Comparison of ENCODE assay signal across 14 cellular contexts in the genomic region with DNA sequence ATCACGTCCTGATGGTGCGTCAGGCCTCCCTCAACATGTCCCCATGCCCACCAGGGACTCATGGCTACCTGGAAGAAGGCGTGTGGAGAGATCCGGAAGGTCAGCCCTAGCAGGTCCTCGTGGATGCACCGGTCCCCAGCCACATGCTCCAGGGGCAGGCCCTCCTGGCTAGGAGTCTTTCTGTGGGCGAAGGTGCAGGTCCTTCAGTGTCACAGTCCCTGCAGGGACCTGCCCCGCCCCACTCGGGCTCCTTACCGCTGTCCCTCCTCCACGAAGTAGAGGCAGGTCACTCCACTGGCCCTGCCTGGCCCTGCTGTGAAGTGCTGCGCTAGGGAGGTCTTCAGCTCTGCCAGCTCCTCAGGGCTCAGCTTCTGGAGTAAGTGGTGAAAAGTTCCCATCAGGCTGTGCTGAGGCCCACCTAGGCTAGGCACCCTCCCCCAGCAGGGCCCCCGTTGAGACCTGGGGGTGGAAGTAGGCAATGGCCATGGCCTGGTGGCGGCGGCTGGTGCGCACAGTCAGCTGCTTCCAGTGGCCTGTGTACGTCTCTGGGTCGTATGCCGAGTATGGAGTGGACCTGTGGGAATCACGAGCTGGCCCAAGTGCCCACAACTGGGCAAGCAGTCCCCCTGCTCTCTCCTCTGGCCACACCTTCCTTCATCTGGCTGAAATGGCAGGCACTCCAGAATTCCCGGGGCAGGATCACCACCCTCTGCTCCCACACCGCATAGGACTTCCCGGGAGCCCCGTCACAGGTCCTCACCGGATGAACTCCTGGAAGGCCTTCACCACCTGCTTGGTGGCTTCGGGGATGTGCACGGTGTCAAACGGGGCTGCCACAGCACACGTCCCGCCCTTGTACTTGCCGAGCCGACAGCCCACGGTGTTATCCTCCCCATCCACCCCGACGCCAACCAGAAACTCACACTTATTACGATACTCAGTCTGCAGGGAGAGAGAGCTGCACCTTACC. TPM values are rescaled to one million over a fixed set of nuclear protein-coding genes. Genes with fewer than 3 reads are reported as not detected.
DNase-seq lines count a peak whose midpoint lies in the region; ATAC-seq and TF ChIP-seq lines count a peak whose summit lies in the region.
"Had no signal": no experiment of that assay in that cellular context is flagged by ENCODE, and none has a peak within 500 bp of the region (broad histone marks: within the 10 kb centered on the region; RNA-seq: fewer than 3 reads in every experiment).

No MANE protein-coding gene starts in this region.

- no peak overlapping the region for H3K4me3 ChIP-seq in NT2/D1 (ENCODE audit: insufficient read length, low read depth)
- H3K4me3 ChIP-seq in foreskin fibroblast (ENCODE audit: low read depth in 1 of 2, low read length in 2 of 2) = no peak overlapping the region
- H3K4me3 ChIP-seq: ovary had no signal

- peak overlapping the region; percentile 78 for H3K4me3 Mint-ChIP-seq in T-helper 1 cell treated with Interleukin-12 subunit alpha and Interleukin-12 subunit beta and Interleukin-4 antibody, amounts not matched to agents 30 μg/mL and 1 μg/mL, for 36 hours
- peak overlapping the region; percentile 49 to 86 for H3K4me3 Mint-ChIP-seq in effector memory CD8-positive, alpha-beta T cell
- H3K4me3 Mint-ChIP-seq in progenitor cell of endocrine pancreas (ENCODE audit: low read depth) = peak overlapping the region; percentile 27

- H3K36me3 Mint-ChIP-seq in T-helper 1 cell treated with Interleukin-12 subunit alpha and Interleukin-12 subunit beta and Interleukin-4 antibody, amounts not matched to agents 30 μg/mL and 1 μg/mL, for 36 hours (ENCODE audit: low read depth) = peaks cover 21% of the 10 kb centered on the region
- peaks cover 70% of the 10 kb centered on the region for H3K36me3 Mint-ChIP-seq in effector memory CD8-positive, alpha-beta T cell (ENCODE audit: insufficient read depth)
- peaks cover 4% of the 10 kb centered on the region for H3K36me3 Mint-ChIP-seq in progenitor cell of endocrine pancreas (ENCODE audit: insufficient read depth)

- H3K4me1 ChIP-seq in NT2/D1 (ENCODE audit: insufficient read depth, insufficient read length) = peaks cover 6% of the 10 kb centered on the region

- DNase-seq in T-helper 1 cell (no peak), NT2/D1 (ENCODE audit: low read depth, low spot score) (no peak), progenitor cell of endocrine pancreas (ENCODE audit: low spot score, unreplicated experiment) (no peak), foreskin fibroblast (no peak), HK-2 (ENCODE audit: unreplicated experiment) (no peak)
- no peak for DNase-seq in effector memory CD8-positive, alpha-beta T cell
- DNase-seq: central memory CD4-positive, alpha-beta T cell; MV-4-11; NCI-H524 treated with DMSO at 0.1 percent for 48 hours; stimulated activated CD4-positive, alpha-beta T cell treated with anti-CD3 and anti-CD28 coated beads, Interleukin-4, amount 100 ng/mL, for 4 hours had no signal

- peak overlapping the region; percentile 96 for H3K9ac ChIP-seq in NT2/D1 (ENCODE audit: insufficient read length, low read depth)

- H3K9me3 ChIP-seq in NT2/D1 (ENCODE audit: insufficient read depth, low read length) = no peaks in the 10 kb centered on the region
- H3K9me3 ChIP-seq: ovary had no signal

- H3K27me3 ChIP-seq in NT2/D1 (ENCODE audit: insufficient read depth, insufficient read length) = no peaks in the 10 kb centered on the region
- H3K27me3 ChIP-seq: ovary had no signal

- no peak for TF ChIP-seq CTCF in progenitor cell of endocrine pancreas (IDR thresholded peaks at IDR 0.05; ENCODE audit: unreplicated experiment)
- no peak for TF ChIP-seq CTCF in foreskin fibroblast (IDR thresholded peaks at IDR 0.05; ENCODE audit: low read depth, low read length)

- peaks cover 80% of the 10 kb centered on the region for H3K36me3 ChIP-seq in NT2/D1 (ENCODE audit: insufficient read depth, insufficient read length, low read length)

- no peaks in the 10 kb centered on the region for H3K27me3 Mint-ChIP-seq in T-helper 1 cell treated with Interleukin-12 subunit alpha and Interleukin-12 subunit beta and Interleukin-4 antibody, amounts not matched to agents 30 μg/mL and 1 μg/mL, for 36 hours (ENCODE audit: low read depth)
- H3K27me3 Mint-ChIP-seq in effector memory CD8-positive, alpha-beta T cell = no peaks in the 10 kb centered on the region
- H3K27me3 Mint-ChIP-seq in progenitor cell of endocrine pancreas = no peaks in the 10 kb centered on the region

- H3K27ac Mint-ChIP-seq in T-helper 1 cell treated with Interleukin-12 subunit alpha and Interleukin-12 subunit beta and Interleukin-4 antibody, amounts not matched to agents 30 μg/mL and 1 μg/mL, for 36 hours = peak overlapping the region; percentile 60
- peak overlapping the region; percentile 77 to 90 for H3K27ac Mint-ChIP-seq in effector memory CD8-positive, alpha-beta T cell
- H3K27ac Mint-ChIP-seq in progenitor cell of endocrine pancreas = peak overlapping the region; percentile 84

- ATAC-seq in effector memory CD8-positive, alpha-beta T cell (replicated peaks) = no peak
- no peak for ATAC-seq in HG02571 (IDR thresholded peaks at IDR 0.05; ENCODE audit: unreplicated experiment)
- ATAC-seq: SK-N-SH treated with all-trans-retinoic acid at 6 μM for 48 hours had no signal

- H3K4me1 Mint-ChIP-seq in T-helper 1 cell treated with Interleukin-12 subunit alpha and Interleukin-12 subunit beta and Interleukin-4 antibody, amounts not matched to agents 30 μg/mL and 1 μg/mL, for 36 hours (ENCODE audit: low read depth) = peaks cover 21% of the 10 kb centered on the region
- peaks cover 20 to 30% of the 10 kb centered on the region in 2 donors for H3K4me1 Mint-ChIP-seq in effector memory CD8-positive, alpha-beta T cell (ENCODE audit: low read depth in 2 of 2)
- peaks cover 12% of the 10 kb centered on the region for H3K4me1 Mint-ChIP-seq in progenitor cell of endocrine pancreas (ENCODE audit: low read depth)

- no peaks in the 10 kb centered on the region for H3K9me3 Mint-ChIP-seq in T-helper 1 cell treated with Interleukin-12 subunit alpha and Interleukin-12 subunit beta and Interleukin-4 antibody, amounts not matched to agents 30 μg/mL and 1 μg/mL, for 36 hours
- no peaks in the 10 kb centered on the region for H3K9me3 Mint-ChIP-seq in effector memory CD8-positive, alpha-beta T cell
- H3K9me3 Mint-ChIP-seq in progenitor cell of endocrine pancreas (ENCODE audit: low read depth) = no peaks in the 10 kb centered on the region

RNA-seq across cellular contexts. Expression of a gene that starts 1.1 kb away (rescaled TPM):
- 217 and 219 TPM in 2 replicates for total RNA-seq in progenitor cell of endocrine pancreas

RNA-seq across cellular contexts. Expression of a gene that starts 2.2 kb away (rescaled TPM):
- 78.5 and 86.5 TPM in 2 replicates for total RNA-seq in progenitor cell of endocrine pancreas

RNA-seq across cellular contexts. Expression of a gene that starts 16.8 kb away (rescaled TPM):
- 82.1 and 83.5 TPM in 2 replicates for total RNA-seq in progenitor cell of endocrine pancreas

RNA-seq across cellular contexts. Expression of a gene that starts 34.8 kb away (rescaled TPM):
- 75.8 and 79.8 TPM in 2 replicates for total RNA-seq in progenitor cell of endocrine pancreas

RNA-seq across cellular contexts. Expression of a gene that starts 36.1 kb away (rescaled TPM):
- total RNA-seq in progenitor cell of endocrine pancreas = 3.3 and 4.0 TPM in 2 replicates

Comparison
In these comparisons a context has a peak if more than half of its experiments do, and no peak if none do; other contexts are left out.
1. H3K4me3 Mint-ChIP-seq: peak in every context shown above with its lines; median percentile 78 in T-helper 1 cell treated with Interleukin-12 subunit alpha and Interleukin-12 subunit beta and Interleukin-4 antibody, amounts not matched to agents 30 μg/mL and 1 μg/mL, for 36 hours; 68 in effector memory CD8-positive, alpha-beta T cell; 27 in progenitor cell of endocrine pancreas.